ENCODE assay signal across 1 cellular context in genomic region chr10:59323831-59324401, GRCh38.
TF ChIP-seq lines count a peak whose summit lies in the region.

No MANE protein-coding gene starts in this region.

TF ChIP-seq in HepG2, 621 proteins besides CTCF, POLR2A, EP300 and RAD21 (continued from another document):
- TF ChIP-seq ZBTB34 (CRISPR knock-in tag; IDR thresholded peaks at IDR 0.05) (no peak), ZBTB1 (CRISPR knock-in tag; IDR thresholded peaks at IDR 0.05; ENCODE audit: borderline replicate concordance) (no peak), FOSL2 (CRISPR knock-in tag; IDR thresholded peaks at IDR 0.05) (no peak)
